8 cellular contexts compared by ENCODE assay signal in genomic region chr22:37819100-37819433, GRCh38. TPM values are rescaled to one million over a fixed set of nuclear protein-coding genes. Genes with fewer than 3 reads are reported as not detected.
DNase-seq lines count a peak whose midpoint lies in the region; ATAC-seq and TF ChIP-seq lines count a peak whose summit lies in the region.

No MANE protein-coding gene starts in this region.

- no peaks in the 10 kb centered on the region for H3K9me3 ChIP-seq in CD4-positive, CD25-positive, alpha-beta regulatory T cell (ENCODE audit: control insufficient read depth in 2 of 2, low read length in 2 of 2)
- no peaks in the 10 kb centered on the region for H3K9me3 ChIP-seq in SU-DHL-6 (ENCODE audit: insufficient read depth, low read length)
- no peaks in the 10 kb centered on the region for H3K9me3 ChIP-seq in psoas muscle

- H3K9me2 ChIP-seq in SU-DHL-6 (replicated peaks; ENCODE audit: insufficient read depth, low read length) = no peaks in the 10 kb centered on the region

- H3K27me3 Mint-ChIP-seq in CD4-positive, CD25-positive, alpha-beta regulatory T cell = peaks cover 30% of the 10 kb centered on the region

- no peaks in the 10 kb centered on the region for H3F3A ChIP-seq in SU-DHL-6 (ENCODE audit: insufficient read depth)

- TF ChIP-seq CTCF in SU-DHL-6 (IDR thresholded peaks at IDR 0.05; ENCODE audit: insufficient read depth, low read length, poor library complexity, severe bottlenecking) (no peak), fibroblast of pulmonary artery (IDR thresholded peaks at IDR 0.05; ENCODE audit: low read length, missing control alignments) (no peak), psoas muscle (IDR thresholded peaks at IDR 0.05) (no peak)

- H3K36me3 ChIP-seq in CD4-positive, CD25-positive, alpha-beta regulatory T cell (ENCODE audit: control insufficient read depth, insufficient read depth, low read length) = no peaks in the 10 kb centered on the region
- H3K36me3 ChIP-seq in SU-DHL-6 (ENCODE audit: low read length) (no peaks in the 10 kb centered on the region), psoas muscle (ENCODE audit: insufficient read depth in 1 of 2, low read depth in 1 of 2) (peaks cover 0 to 13% of the 10 kb centered on the region in 2 donors)

- peak overlapping the region; percentile 50 for H2AFZ ChIP-seq in SU-DHL-6 (ENCODE audit: low read depth, low read length, severe bottlenecking)

- H3K27me3 ChIP-seq in CD4-positive, CD25-positive, alpha-beta regulatory T cell (ENCODE audit: control insufficient read depth, insufficient read depth, low read length) = no peaks in the 10 kb centered on the region
- H3K27me3 ChIP-seq in SU-DHL-6 (ENCODE audit: low read length) (no peaks in the 10 kb centered on the region), psoas muscle (ENCODE audit: insufficient read depth in 3 of 3, low read length in 2 of 3) (no peaks in the 10 kb centered on the region)

- ATAC-seq in CD4-positive, CD25-positive, alpha-beta regulatory T cell (ENCODE audit: low read depth in 2 of 2) = no peak
- ATAC-seq in psoas muscle = no peak
- ATAC-seq in GM21526 (IDR thresholded peaks at IDR 0.05; ENCODE audit: low FRiP score, unreplicated experiment) = no peak
- ATAC-seq in SK-N-SH treated with all-trans-retinoic acid at 6 μM for 48 hours = no peak

- intact Hi-C loops in psoas muscle (cut with DNase I) = loop anchor here (2.0 to 10.0 kb wide), 4 partner anchors 44 to 148 kb away; no protein-coding TSS in a partner anchor
- intact Hi-C loops in head of caudate nucleus (cut with DNase I) = loop anchor here (2.0 to 10.0 kb wide), 2 partner anchors 44 to 146 kb away; no protein-coding TSS in a partner anchor

- H3K4me3 Mint-ChIP-seq in CD4-positive, CD25-positive, alpha-beta regulatory T cell = peak overlapping the region; percentile 46 to 65 (median 63)

- no peak overlapping the region for H3K27ac Mint-ChIP-seq in CD4-positive, CD25-positive, alpha-beta regulatory T cell

- no peak overlapping the region for H3K9ac ChIP-seq in SU-DHL-6 (ENCODE audit: low read length)

- peaks cover 0 to 24% (median 9%) of the 10 kb centered on the region in 4 donors for H3K4me1 Mint-ChIP-seq in CD4-positive, CD25-positive, alpha-beta regulatory T cell

- no peak overlapping the region for H3K27ac ChIP-seq in CD4-positive, CD25-positive, alpha-beta regulatory T cell (ENCODE audit: insufficient read depth, low read length, poor library complexity, severe bottlenecking)
- H3K27ac ChIP-seq in SU-DHL-6 (ENCODE audit: low read depth, low read length) = no peak overlapping the region
- no peak overlapping the region for H3K27ac ChIP-seq in psoas muscle

- no peaks in the 10 kb centered on the region for H3K9me3 Mint-ChIP-seq in CD4-positive, CD25-positive, alpha-beta regulatory T cell

- H4K20me1 ChIP-seq in SU-DHL-6 (ENCODE audit: low read depth, low read length) = no peaks in the 10 kb centered on the region

- WGBS in psoas muscle, 3 donors = 31 to 47% (median 46%) methylated on average over 10 to 14 of the region's 14 CpGs

- no peak overlapping the region for H3K4me3 ChIP-seq in CD4-positive, CD25-positive, alpha-beta regulatory T cell (ENCODE audit: low read depth, low read length)
- no peak overlapping the region for H3K4me3 ChIP-seq in SU-DHL-6 (ENCODE audit: insufficient read depth, low read length, poor library complexity, severe bottlenecking)
- H3K4me3 ChIP-seq in fibroblast of pulmonary artery (replicated peaks; ENCODE audit: low read depth, low read length) = peak overlapping the region; percentile 25
- H3K4me3 ChIP-seq in psoas muscle = peak overlapping the region; percentile 60

- H3K4me1 ChIP-seq in CD4-positive, CD25-positive, alpha-beta regulatory T cell (ENCODE audit: control insufficient read depth, insufficient read depth, low read length, poor library complexity, severe bottlenecking) = peaks cover 19% of the 10 kb centered on the region
- peaks cover 13% of the 10 kb centered on the region for H3K4me1 ChIP-seq in psoas muscle

- no peak for DNase-seq in CD4-positive, CD25-positive, alpha-beta regulatory T cell
- DNase-seq in fibroblast of pulmonary artery (ENCODE audit: low read depth) (no peak), psoas muscle (no peak), head of caudate nucleus (no peak)
- DNase-seq in central memory CD4-positive, alpha-beta T cell = no peak

- no peaks in the 10 kb centered on the region for H3K36me3 Mint-ChIP-seq in CD4-positive, CD25-positive, alpha-beta regulatory T cell

- H3K4me2 ChIP-seq in SU-DHL-6 (ENCODE audit: low read depth, low read length, poor library complexity, severe bottlenecking) = peak overlapping the region; percentile 33

- H3K79me2 ChIP-seq in SU-DHL-6 (ENCODE audit: insufficient read depth, low read length) = no peaks in the 10 kb centered on the region

TF ChIP-seq in SK-N-SH treated with all-trans-retinoic acid at 6 μM for 48 hours, 23 proteins besides CTCF, POLR2A, EP300 and RAD21:
- TF ChIP-seq GLIS3 (CRISPR knock-in tag; IDR thresholded peaks at IDR 0.05) (no peak), ZFP30 (CRISPR knock-in tag; IDR thresholded peaks at IDR 0.05) (no peak), ISL1 (CRISPR knock-in tag; IDR thresholded peaks at IDR 0.05) (no peak), SNAI2 (CRISPR knock-in tag; IDR thresholded peaks at IDR 0.05) (no peak), POU6F1 (CRISPR knock-in tag; IDR thresholded peaks at IDR 0.05; ENCODE audit: borderline replicate concordance, low read depth) (no peak), CREB5 (CRISPR knock-in tag; IDR thresholded peaks at IDR 0.05; ENCODE audit: low read depth) (no peak), BACH2 (CRISPR knock-in tag; IDR thresholded peaks at IDR 0.05; ENCODE audit: borderline replicate concordance) (no peak)

RNA-seq across cellular contexts. Expression of gene GALR3, which starts 4.1 kb away (rescaled TPM):
- not detected for total RNA-seq in CD4-positive, CD25-positive, alpha-beta regulatory T cell
- not detected for polyA plus RNA-seq in CD4-positive, CD25-positive, alpha-beta regulatory T cell
- under 1 TPM in 1 of 4 donors, not detected in 3; 0.32 TPM for total RNA-seq in psoas muscle
- polyA plus RNA-seq in psoas muscle = under 1 TPM in 1 of 3 donors, not detected in 2; 0.04 TPM

RNA-seq across cellular contexts. Expression of gene GCAT, which starts 11.3 kb away (rescaled TPM):
- 0.72 TPM for total RNA-seq in CD4-positive, CD25-positive, alpha-beta regulatory T cell
- 1 to 10 TPM in 3 of 4 donors, under 1 TPM in 1; 0.45 to 2.0 (median 1.4) TPM for polyA plus RNA-seq in CD4-positive, CD25-positive, alpha-beta regulatory T cell
- total RNA-seq in psoas muscle = 10 to 100 TPM in 1 of 4 donors, 1 to 10 TPM in 3; 7.7 to 19.2 (median 9.3) TPM
- 1 to 10 TPM; 5.4 to 8.3 (median 7.8) TPM for polyA plus RNA-seq in psoas muscle

RNA-seq across cellular contexts. Expression of gene ANKRD54, which starts 25.1 kb away (rescaled TPM):
- total RNA-seq in CD4-positive, CD25-positive, alpha-beta regulatory T cell = 18.8 TPM
- polyA plus RNA-seq in CD4-positive, CD25-positive, alpha-beta regulatory T cell = 10 to 100 TPM; 15.4 to 21.4 (median 19.8) TPM
- total RNA-seq in psoas muscle = 10 to 100 TPM; 11.3 to 18.0 (median 12.5) TPM
- polyA plus RNA-seq in psoas muscle = 10 to 100 TPM; 12.0 to 37.2 (median 13.9) TPM

RNA-seq across cellular contexts. Expression of gene EIF3L, which starts 30.2 kb away (rescaled TPM):
- 390 TPM for total RNA-seq in CD4-positive, CD25-positive, alpha-beta regulatory T cell
- 100 to 1,000 TPM; 267 to 354 (median 308) TPM for polyA plus RNA-seq in CD4-positive, CD25-positive, alpha-beta regulatory T cell
- 100 to 1,000 TPM; 369 to 483 (median 441) TPM for total RNA-seq in psoas muscle
- 100 to 1,000 TPM; 265 to 327 (median 310) TPM for polyA plus RNA-seq in psoas muscle

Comparison
In these comparisons a context has a peak if more than half of its experiments do, and no peak if none do; other contexts are left out.
1. H3K4me3 ChIP-seq: peak in fibroblast of pulmonary artery (single experiment) and psoas muscle (single experiment); none in CD4-positive, CD25-positive, alpha-beta regulatory T cell (single experiment) and SU-DHL-6 (single experiment).